ENCODE assay signal across 1 cellular context in genomic region chr22:28923826-28924732, GRCh38.
TF ChIP-seq lines count a peak whose summit lies in the region.

No MANE protein-coding gene starts in this region.

TF ChIP-seq in HEK293, 187 proteins besides CTCF, POLR2A, EP300 and RAD21 (continued from another document):
- TF ChIP-seq ATF2 (tag by site-specific recombination; IDR thresholded peaks at IDR 0.05; ENCODE audit: low read depth) (no peak), MZF1 (tag by site-specific recombination; IDR thresholded peaks at IDR 0.05; ENCODE audit: borderline replicate concordance) (no peak), ZBTB11 (tag by site-specific recombination; conservative IDR thresholded peaks at IDR 0.05; ENCODE audit: low read depth) (no peak), ZNF600 (tag by site-specific recombination; IDR thresholded peaks at IDR 0.05) (no peak), PBX3 (CRISPR knock-in tag; IDR thresholded peaks at IDR 0.05) (no peak), INSM2 (tag by site-specific recombination; IDR thresholded peaks at IDR 0.05) (no peak)
